29 cellular contexts compared by ENCODE assay signal in the genomic region with DNA sequence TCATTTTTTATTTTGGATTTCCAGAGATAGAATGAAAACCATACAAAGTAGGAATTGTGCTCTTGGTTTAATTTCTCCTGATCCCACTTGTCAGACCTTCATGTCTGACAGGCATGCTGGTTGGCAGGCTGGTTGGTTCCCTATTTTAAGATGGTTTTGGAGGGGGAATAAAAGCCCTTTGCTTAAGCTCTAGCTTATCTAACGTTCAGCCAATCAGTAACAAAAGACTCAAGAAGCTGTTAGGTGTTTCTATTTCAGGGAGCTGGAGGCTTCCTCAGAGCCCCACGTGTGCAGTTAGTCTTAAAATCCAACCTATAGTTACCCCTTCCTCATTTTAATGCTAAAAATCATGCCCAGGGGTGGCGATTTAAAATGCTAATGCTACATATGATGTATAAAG. TPM values are rescaled to one million over a fixed set of nuclear protein-coding genes. Genes with fewer than 3 reads are reported as not detected.
DNase-seq lines count a peak whose midpoint lies in the region; ATAC-seq and TF ChIP-seq lines count a peak whose summit lies in the region.
"Had no signal": no experiment of that assay in that cellular context is flagged by ENCODE, and none has a peak within 500 bp of the region (broad histone marks: within the 10 kb centered on the region; RNA-seq: fewer than 3 reads in every experiment).

No MANE protein-coding gene starts in this region.

- CTCF ChIA-PET in OCI-LY7 (lab: Charles Lee; ENCODE audit: unreplicated experiment), result no interaction called here

- POLR2A ChIA-PET in OCI-LY7 (lab: Charles Lee), result interaction anchor here (1.6 to 2.2 kb wide), 3 partner anchors 12 to 18 kb away, joined by 6 to 12 read pairs (median 7); no protein-coding TSS in a partner anchor

- no peak for TF ChIP-seq CTCF in OCI-LY7 (conservative IDR thresholded peaks at IDR 0.05; ENCODE audit: low read length)

- H3K27ac ChIP-seq in OCI-LY7 (ENCODE audit: low read depth, low read length, poor library complexity, severe bottlenecking), result no peak overlapping the region
- H3K27ac ChIP-seq: adrenal gland, body of pancreas, HL-60, transverse colon had no signal

- no peak for ATAC-seq in central memory CD8-positive, alpha-beta T cell (replicated peaks; ENCODE audit: extremely low read depth, poor library complexity, severe bottlenecking)
- no peak for ATAC-seq in natural killer cell treated with Interleukin-12 subunit alpha and Interleukin-12 subunit beta and Interleukin-15 and Interleukin-18, amount 100 ng/mL, for 72 hours
- ATAC-seq in GM18858 (IDR thresholded peaks at IDR 0.05; ENCODE audit: unreplicated experiment) (no peak), esophagus mucosa (no peak), GM18517 (IDR thresholded peaks at IDR 0.05; ENCODE audit: unreplicated experiment) (no peak)
- ATAC-seq: activated T-cell treated with anti-CD3 and anti-CD28 coated beads, Interleukin-2, amount 50 U/mL, for 72 hours; body of pancreas; naive thymus-derived CD4-positive, alpha-beta T cell; SK-N-SH treated with all-trans-retinoic acid at 6 μM for 48 hours had no signal

- no peak overlapping the region for H3K4me3 ChIP-seq in OCI-LY7 (ENCODE audit: low read depth, low read length, poor library complexity, severe bottlenecking)
- H3K4me3 ChIP-seq: adrenal gland, body of pancreas, smooth muscle cell, transverse colon had no signal

- H3K9me3 ChIP-seq in OCI-LY7 (ENCODE audit: low read length), result no peaks in the 10 kb centered on the region
- H3K9me3 ChIP-seq: adrenal gland, body of pancreas, transverse colon had no signal

- H3K27ac Mint-ChIP-seq in central memory CD8-positive, alpha-beta T cell (ENCODE audit: low read depth), result peak overlapping the region; percentile 10
- H3K27ac Mint-ChIP-seq in natural killer cell treated with Interleukin-12 subunit alpha and Interleukin-12 subunit beta and Interleukin-15 and Interleukin-18, amount 100 ng/mL, for 72 hours, result peak overlapping the region; percentile 65 to 85
- H3K27ac Mint-ChIP-seq: mesothelial cell of epicardium; naive thymus-derived CD4-positive, alpha-beta T cell had no signal

- H2AFZ ChIP-seq in OCI-LY7 (ENCODE audit: low read length), result peak overlapping the region; percentile 65

- intact Hi-C loops in OCI-LY7 (cut with micrococcal nuclease; ENCODE audit: unreplicated experiment), result no loop called here

- peaks cover 22% of the 10 kb centered on the region for H3K4me1 ChIP-seq in OCI-LY7 (ENCODE audit: insufficient read depth, low read length, poor library complexity, severe bottlenecking)
- H3K4me1 ChIP-seq: adrenal gland, body of pancreas, transverse colon had no signal

- no TSS peak for BruUV-seq in OCI-LY7 (replicated peaks; lab: Mats Ljungman, UMichigan)

- peak overlapping the region; percentile 39 for H3K4me2 ChIP-seq in OCI-LY7 (ENCODE audit: low read length)
- H3K4me2 ChIP-seq: smooth muscle cell had no signal

- no peaks in the 10 kb centered on the region for H3K36me3 ChIP-seq in OCI-LY7 (ENCODE audit: insufficient read depth, low read length)
- H3K36me3 ChIP-seq: adrenal gland, transverse colon had no signal

- H3K4me1 Mint-ChIP-seq in central memory CD8-positive, alpha-beta T cell, result peaks cover 55% of the 10 kb centered on the region
- peaks cover 60 to 72% of the 10 kb centered on the region in 2 donors for H3K4me1 Mint-ChIP-seq in natural killer cell treated with Interleukin-12 subunit alpha and Interleukin-12 subunit beta and Interleukin-15 and Interleukin-18, amount 100 ng/mL, for 72 hours (ENCODE audit: low read depth in 2 of 2)
- H3K4me1 Mint-ChIP-seq: mesothelial cell of epicardium had no signal

- no peaks in the 10 kb centered on the region for H3K79me2 ChIP-seq in OCI-LY7 (ENCODE audit: insufficient read depth, low read depth, low read length)

- peaks cover 2% of the 10 kb centered on the region for H3K36me3 Mint-ChIP-seq in central memory CD8-positive, alpha-beta T cell (ENCODE audit: insufficient read depth)
- peaks cover 7% of the 10 kb centered on the region for H3K36me3 Mint-ChIP-seq in natural killer cell treated with Interleukin-12 subunit alpha and Interleukin-12 subunit beta and Interleukin-15 and Interleukin-18, amount 100 ng/mL, for 72 hours
- H3K36me3 Mint-ChIP-seq: mesothelial cell of epicardium had no signal

- peak overlapping the region; percentile 60 for H3K4me3 Mint-ChIP-seq in central memory CD8-positive, alpha-beta T cell
- peak overlapping the region; percentile 76 for H3K4me3 Mint-ChIP-seq in natural killer cell treated with Interleukin-12 subunit alpha and Interleukin-12 subunit beta and Interleukin-15 and Interleukin-18, amount 100 ng/mL, for 72 hours
- H3K4me3 Mint-ChIP-seq: activated T-cell treated with anti-CD3 and anti-CD28 coated beads, Interleukin-2, amount 50 U/mL, for 72 hours; mesothelial cell of epicardium had no signal

- H3K9me3 Mint-ChIP-seq in central memory CD8-positive, alpha-beta T cell, result no peaks in the 10 kb centered on the region
- no peaks in the 10 kb centered on the region for H3K9me3 Mint-ChIP-seq in natural killer cell treated with Interleukin-12 subunit alpha and Interleukin-12 subunit beta and Interleukin-15 and Interleukin-18, amount 100 ng/mL, for 72 hours
- H3K9me3 Mint-ChIP-seq: activated T-cell treated with anti-CD3 and anti-CD28 coated beads, Interleukin-2, amount 50 U/mL, for 72 hours; naive thymus-derived CD4-positive, alpha-beta T cell had no signal

- no peaks in the 10 kb centered on the region for H3K27me3 Mint-ChIP-seq in central memory CD8-positive, alpha-beta T cell
- H3K27me3 Mint-ChIP-seq in natural killer cell treated with Interleukin-12 subunit alpha and Interleukin-12 subunit beta and Interleukin-15 and Interleukin-18, amount 100 ng/mL, for 72 hours, result no peaks in the 10 kb centered on the region

- no peaks in the 10 kb centered on the region for H3K9me2 ChIP-seq in OCI-LY7 (ENCODE audit: insufficient read depth, low read length)

- DNase-seq in NCI-H82 (lab: John Stamatoyannopoulos, UW) (peak; percentile 19), NCI-H82 treated with DMSO at 0.1 percent for 48 hours (lab: John Stamatoyannopoulos, UW; ENCODE audit: unreplicated experiment) (no peak), OCI-LY7 (ENCODE audit: low spot score) (peak; percentile 55)
- DNase-seq in central memory CD8-positive, alpha-beta T cell (ENCODE audit: low spot score in 2 of 2), result no peak
- DNase-seq in natural killer cell treated with Interleukin-12 subunit alpha and Interleukin-12 subunit beta and Interleukin-15 and Interleukin-18, amount 100 ng/mL, for 72 hours (ENCODE audit: low spot score), result no peak
- DNase-seq: 8988T; activated CD4-positive, CD25-positive, alpha-beta regulatory T cell; activated naive CD4-positive, alpha-beta T cell; activated T-cell treated with anti-CD3 and anti-CD28 coated beads, Interleukin-2, amount 50 U/mL, for 72 hours; adrenal gland; body of pancreas; DMS79; islet precursor cell; naive thymus-derived CD4-positive, alpha-beta T cell; NCI-H1105 treated with DMSO at 0.1 percent for 48 hours; NCI-H1930; NCI-H2227 treated with DMSO at 0.1 percent for 48 hours; NCI-H748 treated with DMSO at 0.1 percent for 48 hours; stimulated activated CD4-positive, alpha-beta T cell treated with anti-CD3 and anti-CD28 coated beads, Interleukin-2, amount 100 ng/mL, for 24 hours; transverse colon had no signal

- no peaks in the 10 kb centered on the region for H4K20me1 ChIP-seq in OCI-LY7 (ENCODE audit: insufficient read depth, low read length)

RNA-seq across cellular contexts. Expression of a gene that starts 40.5 kb away (rescaled TPM):
- not detected in 2 replicates for total RNA-seq in OCI-LY7 (2014; rRNA removed; shearing (Covaris generic))
- total RNA-seq in OCI-LY7 (2022) (not detected in 2 replicates), esophagus mucosa (not detected)
- total RNA-seq in natural killer cell treated with Interleukin-12 subunit alpha and Interleukin-12 subunit beta and Interleukin-15 and Interleukin-18, amount 100 ng/mL, for 72 hours, result under 1 TPM; 0.22 to 0.43 TPM
- total RNA-seq: body of pancreas, glomerular endothelial cell, lower leg skin, mesothelial cell of epicardium had no signal

RNA-seq across cellular contexts. Expression of a gene that starts 47.0 kb away (rescaled TPM):
- not detected in 2 replicates for total RNA-seq in OCI-LY7 (2014; rRNA removed; shearing (Covaris generic))
- total RNA-seq in OCI-LY7 (2022) (0.13 TPM in 1 of 2 replicates, not detected in the other), esophagus mucosa (0.84 TPM)
- total RNA-seq in natural killer cell treated with Interleukin-12 subunit alpha and Interleukin-12 subunit beta and Interleukin-15 and Interleukin-18, amount 100 ng/mL, for 72 hours, result 10 to 100 TPM in 1 of 2 donors, 1 to 10 TPM in 1; 5.8 to 18.4 TPM
- total RNA-seq: glomerular endothelial cell, smooth muscle cell had no signal

Comparison
In these comparisons a context has a peak if more than half of its experiments do, and no peak if none do; other contexts are left out.
1. DNase-seq: peak in NCI-H82 (single experiment) and OCI-LY7 (single experiment); none in NCI-H82 treated with DMSO at 0.1 percent for 48 hours (single experiment), central memory CD8-positive, alpha-beta T cell (0 of 2) and natural killer cell treated with Interleukin-12 subunit alpha and Interleukin-12 subunit beta and Interleukin-15 and Interleukin-18, amount 100 ng/mL, for 72 hours (single experiment).